Comparison of ENCODE assay signal across 8 cellular contexts in the genomic region with DNA sequence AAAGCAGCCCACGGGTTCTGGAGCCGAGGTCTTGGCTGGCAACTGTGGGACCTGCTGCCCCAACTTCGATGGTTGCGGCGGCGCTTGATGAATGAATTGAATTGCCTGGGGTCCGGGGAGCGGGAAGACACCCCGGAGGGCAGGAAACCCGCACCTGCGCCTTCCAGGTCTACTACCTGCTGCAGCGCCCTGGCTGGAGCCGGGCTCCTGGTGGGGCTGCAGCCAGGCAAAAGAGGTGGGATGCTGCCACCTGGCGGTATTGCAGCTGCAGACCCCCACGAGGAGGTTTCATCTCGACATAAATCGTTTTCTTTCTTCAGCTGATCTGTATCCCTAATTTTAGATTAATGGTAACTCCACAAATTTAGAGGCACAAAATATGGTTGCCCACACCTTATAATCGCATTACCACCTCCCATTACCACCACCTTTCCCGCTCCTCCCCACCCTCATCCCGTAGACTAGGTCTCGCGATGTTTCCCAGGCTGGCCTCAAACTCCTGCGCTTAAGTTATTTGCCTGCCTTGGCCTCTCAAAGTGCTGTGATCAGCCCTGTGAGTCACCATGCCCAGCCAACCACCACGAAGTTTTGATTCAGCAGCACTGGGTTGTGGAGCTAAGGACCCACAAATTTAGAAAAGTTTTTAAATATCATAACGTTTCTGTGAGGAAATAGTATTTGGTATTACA.
A peak's percentile ranks its signal among the peaks of the same experiment; 100 is the strongest.
DNase-seq lines count a peak whose midpoint lies in the region; TF ChIP-seq lines count a peak whose summit lies in the region.
"Not testable (repeated sequence)": the region's sequence is repeated elsewhere in the genome, so short reads cannot be mapped to it uniquely, and the experiment has no call there.

No MANE protein-coding gene starts in this region.

- H3K27me3 ChIP-seq in HAP-1 (ENCODE audit: low read depth); MM.1S (replicated peaks; ENCODE audit: insufficient read depth, low read length): not testable (repeated sequence)

- H3K36me3 ChIP-seq in HAP-1 (replicated peaks); MM.1S (replicated peaks; ENCODE audit: insufficient read depth, low read length): not testable (repeated sequence)

- 0 out of 2 replicates have a peak overlapping the region, but pooled peaks have one; percentile 15 for H2AFZ ChIP-seq in MM.1S (ENCODE audit: low read length)

- in situ Hi-C loops in HAP-1 (cut with MboI; ENCODE audit: low sequenced_read_pairs), result not testable (repeated sequence)

- H3F3A ChIP-seq in MM.1S (ENCODE audit: insufficient read depth, low read length), result not testable (repeated sequence)

- not testable (repeated sequence) for H3K4me3 ChIP-seq in HAP-1; MM.1S (ENCODE audit: low read length); epithelial cell of esophagus (ENCODE audit: low read length)

- not testable (repeated sequence) for H3K4me2 ChIP-seq in MM.1S (ENCODE audit: low read depth, low read length)

- not testable (repeated sequence) for H3K9me3 ChIP-seq in HAP-1; MM.1S (replicated peaks; ENCODE audit: insufficient read depth, low read length)

- H3K4me1 ChIP-seq in HAP-1; MM.1S (ENCODE audit: low read length): not testable (repeated sequence)

- not testable (repeated sequence) for H3K9ac ChIP-seq in MM.1S (ENCODE audit: low read length)

- not testable (repeated sequence) for H4K20me1 ChIP-seq in MM.1S (ENCODE audit: insufficient read depth, low read length)

- peak; percentile 46 for TF ChIP-seq CTCF in MM.1S (IDR thresholded peaks at IDR 0.05; ENCODE audit: low read length)
- TF ChIP-seq CTCF in epithelial cell of esophagus (IDR thresholded peaks at IDR 0.05; ENCODE audit: insufficient read depth, low read depth, low read length, missing control alignments), result not testable (repeated sequence)

- peak; percentile 52 for DNase-seq in COLO829 (ENCODE audit: low spot score)
- peak; percentile 3 to 74 for DNase-seq in HAP-1 (ENCODE audit: low spot score in 2 of 2)
- DNase-seq in MM.1S, result peak; percentile 66
- peak; percentile 30 for DNase-seq in NCI-H460 (ENCODE audit: extremely low read depth, low read depth)
- DNase-seq in SIG-M5 treated with dmso at 0.1 percent for 504 hours (lab: John Stamatoyannopoulos, UW; ENCODE audit: unreplicated experiment), result peak; percentile 2
- DNase-seq in activated T-cell treated with anti-CD3 and anti-CD28 coated beads for 24 hours (ENCODE audit: low read depth), result peak; percentile 20
- DNase-seq in epithelial cell of esophagus (ENCODE audit: low read depth), result peak; percentile 25
- peak; percentile 7 to 26 for DNase-seq in stimulated activated CD4-positive, alpha-beta T cell treated with anti-CD3 and anti-CD28 coated beads, Interleukin-2, amount 100 ng/mL, for 48 hours

- H3K79me2 ChIP-seq in MM.1S (ENCODE audit: low read length), result not testable (repeated sequence)

- not testable (repeated sequence) for H3K9me2 ChIP-seq in MM.1S (replicated peaks; ENCODE audit: insufficient read depth, low read length)

- not testable (repeated sequence) for H3K27ac ChIP-seq in MM.1S (ENCODE audit: low read length)

Comparison
In these comparisons a context has a peak if more than half of its experiments do, and no peak if none do; other contexts are left out.
1. DNase-seq: peak in every context shown above with its lines; median percentile 66 in MM.1S; 52 in COLO829; 38 in HAP-1; 30 in NCI-H460; 25 in epithelial cell of esophagus; 20 in activated T-cell treated with anti-CD3 and anti-CD28 coated beads for 24 hours; 16 in stimulated activated CD4-positive, alpha-beta T cell treated with anti-CD3 and anti-CD28 coated beads, Interleukin-2, amount 100 ng/mL, for 48 hours; 2 in SIG-M5 treated with dmso at 0.1 percent for 504 hours.